8 cellular contexts compared by ENCODE assay signal in genomic region chr3:27680517-27681246, GRCh38. TPM values are rescaled to one million over a fixed set of nuclear protein-coding genes. Genes with fewer than 3 reads are reported as not detected.
DNase-seq lines count a peak whose midpoint lies in the region; ATAC-seq and TF ChIP-seq lines count a peak whose summit lies in the region.

No MANE protein-coding gene starts in this region.

- peak overlapping the region in 4 of 10 donors; percentile 25 to 67 (median 59) for H3K4me3 Mint-ChIP-seq in naive thymus-derived CD4-positive, alpha-beta T cell

- ATAC-seq in GM18907 (IDR thresholded peaks at IDR 0.05; ENCODE audit: unreplicated experiment) (peak; percentile 10), HG03175 (IDR thresholded peaks at IDR 0.05; ENCODE audit: unreplicated experiment) (peak; percentile 14), HG02852 (IDR thresholded peaks at IDR 0.05; ENCODE audit: unreplicated experiment) (no peak)
- ATAC-seq in naive thymus-derived CD4-positive, alpha-beta T cell = no peak

- peak; percentile 42 for DNase-seq in amniotic epithelial cell (ENCODE audit: low read depth)
- DNase-seq in naive thymus-derived CD4-positive, alpha-beta T cell = no peak
- DNase-seq in NCI-H187 (lab: John Stamatoyannopoulos, UW) = no peak
- no peak for DNase-seq in HuH-7.5 (ENCODE audit: low spot score)
- no peak for DNase-seq in GM20000 (ENCODE audit: low spot score)

- POLR2A ChIA-PET in naive thymus-derived CD4-positive, alpha-beta T cell (lab: Charles Lee) = interaction anchor here (0.6 to 0.9 kb wide), 3 partner anchors 196 to 644 kb away, joined by 3 read pairs; partner anchors contain the start of gene SLC4A7

- no peaks in the 10 kb centered on the region for H3K27me3 ChIP-seq in naive thymus-derived CD4-positive, alpha-beta T cell (ENCODE audit: control insufficient read depth in 2 of 2, insufficient read depth in 2 of 2, low read length in 2 of 2)

- no peak for TF ChIP-seq CTCF in GM20000 (IDR thresholded peaks at IDR 0.05; ENCODE audit: extremely low read depth, missing control alignments)

- H3K27me3 Mint-ChIP-seq in naive thymus-derived CD4-positive, alpha-beta T cell = peaks cover 0 to 18% (median 4%) of the 10 kb centered on the region in 5 donors

- H3K4me1 ChIP-seq in naive thymus-derived CD4-positive, alpha-beta T cell (ENCODE audit: control insufficient read depth in 2 of 2, insufficient read depth in 2 of 2, low read length in 2 of 2) = no peaks in the 10 kb centered on the region

- intact Hi-C loops in naive thymus-derived CD4-positive, alpha-beta T cell (cut with micrococcal nuclease) = loop anchor here (1.0 to 5.0 kb wide), 9 partner anchors 48 to 546 kb away; partner anchors contain the start of gene SLC4A7 (in 1 of the 2)

- H3K27ac Mint-ChIP-seq in naive thymus-derived CD4-positive, alpha-beta T cell = peak overlapping the region in 5 of 9 donors; percentile 3 to 77 (median 59)

- H3K4me1 Mint-ChIP-seq in naive thymus-derived CD4-positive, alpha-beta T cell = peaks cover 6 to 15% (median 10%) of the 10 kb centered on the region in 7 donors

- H3K4me3 ChIP-seq in naive thymus-derived CD4-positive, alpha-beta T cell (ENCODE audit: low read length) = no peak overlapping the region

- no peaks in the 10 kb centered on the region for H3K9me3 Mint-ChIP-seq in naive thymus-derived CD4-positive, alpha-beta T cell

- no peaks in the 10 kb centered on the region for H3K9me3 ChIP-seq in naive thymus-derived CD4-positive, alpha-beta T cell (ENCODE audit: control insufficient read depth in 2 of 3, low read length in 3 of 3)

- CTCF ChIA-PET in naive thymus-derived CD4-positive, alpha-beta T cell (lab: Charles Lee) = interaction anchor here (0.6 to 4.3 kb wide), 18 partner anchors 10 to 671 kb away, joined by 3 to 17 read pairs (median 4); no protein-coding TSS in a partner anchor

- H3K36me3 ChIP-seq in naive thymus-derived CD4-positive, alpha-beta T cell (ENCODE audit: control insufficient read depth in 2 of 3, insufficient read depth in 3 of 3, low read length in 3 of 3) = no peaks in the 10 kb centered on the region

- no peaks in the 10 kb centered on the region for H3K36me3 Mint-ChIP-seq in naive thymus-derived CD4-positive, alpha-beta T cell

- H3K27ac ChIP-seq in naive thymus-derived CD4-positive, alpha-beta T cell (ENCODE audit: low read depth, low read length) = no peak overlapping the region

RNA-seq across cellular contexts. Expression of gene EOMES, which starts 41.4 kb away (rescaled TPM):
- total RNA-seq in naive thymus-derived CD4-positive, alpha-beta T cell = 1 to 10 TPM in 4 of 5 experiments, under 1 TPM in 1; 0.67 to 9.5 (median 1.4) TPM
- 1 to 10 TPM; 1.5 to 1.9 TPM for polyA plus RNA-seq in naive thymus-derived CD4-positive, alpha-beta T cell

Comparison
In these comparisons a context has a peak if more than half of its experiments do, and no peak if none do; other contexts are left out.
1. ATAC-seq: peak in GM18907 (single experiment) and HG03175 (single experiment); none in naive thymus-derived CD4-positive, alpha-beta T cell (single experiment) and HG02852 (single experiment).